26 cellular contexts compared by ENCODE assay signal in the genomic region with DNA sequence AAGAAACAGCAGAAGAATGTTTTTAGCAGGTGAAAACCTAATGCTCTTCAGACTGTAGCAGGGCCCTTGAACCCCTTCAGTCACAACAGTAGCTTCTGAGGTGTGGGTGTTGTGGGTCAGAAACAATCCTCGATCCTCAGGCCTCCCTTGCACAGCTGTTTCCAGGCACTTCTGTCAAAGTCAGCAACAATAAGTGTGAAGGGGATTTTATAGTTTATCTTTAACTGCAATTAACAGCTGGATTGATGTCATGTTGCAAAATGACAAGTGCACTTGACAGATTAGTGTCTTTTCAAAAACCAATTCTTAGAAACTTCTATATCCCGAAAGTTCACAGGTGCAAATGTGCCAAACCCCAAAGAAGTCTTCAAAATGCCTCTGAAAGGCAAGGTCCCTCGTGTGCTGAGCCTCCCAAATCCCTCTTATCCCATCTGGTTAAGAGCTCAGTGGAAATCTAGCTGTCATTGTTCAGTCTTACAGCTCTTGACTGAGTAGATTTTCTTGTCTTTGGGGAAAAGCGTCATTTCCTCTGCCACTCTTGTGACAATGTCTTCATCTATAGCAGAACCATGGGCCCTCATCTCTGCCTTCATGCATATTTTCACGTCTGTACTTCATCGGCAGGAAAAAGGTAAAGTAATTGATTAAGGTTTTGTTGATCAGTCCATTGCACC. TPM values are rescaled to one million over a fixed set of nuclear protein-coding genes. Genes with fewer than 3 reads are reported as not detected.
"Had no signal": no experiment of that assay in that cellular context is flagged by ENCODE, and none has a peak within 500 bp of the region (broad histone marks: within the 10 kb centered on the region; RNA-seq: fewer than 3 reads in every experiment).

No MANE protein-coding gene starts in this region.

- H3K9me3 Mint-ChIP-seq: naive B cell; nephron; stimulated activated naive B cell treated with anti-CD40 and anti-IgM and Interleukin-4, amounts not matched to agents 10 μg/mL and 1 μg/mL and 100 μg/mL, for 72 hours; stimulated activated naive CD8-positive, alpha-beta T cell treated with anti-CD3 and anti-CD28 coated beads, Interleukin-15, amount 100 ng/mL, for 72 hours had no signal

- DNase-seq: cortex of kidney; dorsolateral prefrontal cortex; effector CD8-positive, alpha-beta T cell; heart left ventricle; hypothalamus; kidney glomerular epithelial cell; mesendoderm; naive B cell; spleen; stimulated activated CD4-positive, alpha-beta T cell treated with anti-CD3 and anti-CD28 coated beads, Interleukin-15, amount 100 ng/mL, for 24 hours; stimulated activated CD4-positive, alpha-beta T cell treated with anti-CD3 and anti-CD28 coated beads, Interleukin-1b, Interleukin-23, amount 100 ng/mL, for 48 hours; stimulated activated CD4-positive, alpha-beta T cell treated with anti-CD3 and anti-CD28 coated beads, Interleukin-4, amount 100 ng/mL, for 24 hours; stimulated activated naive B cell treated with anti-CD40 and anti-IgM and Interleukin-4, amounts not matched to agents 10 μg/mL and 1 μg/mL and 100 μg/mL, for 72 hours; stimulated activated naive CD8-positive, alpha-beta T cell treated with anti-CD3 and anti-CD28 coated beads, Interleukin-15, amount 100 ng/mL, for 72 hours; testis; upper lobe of right lung had no signal

- H3K36me3 Mint-ChIP-seq: naive B cell; stimulated activated naive B cell treated with anti-CD40 and anti-IgM and Interleukin-4, amounts not matched to agents 10 μg/mL and 1 μg/mL and 100 μg/mL, for 72 hours had no signal

- H3K4me3 Mint-ChIP-seq: nephron; stimulated activated naive B cell treated with anti-CD40 and anti-IgM and Interleukin-4, amounts not matched to agents 10 μg/mL and 1 μg/mL and 100 μg/mL, for 72 hours; stimulated activated naive CD8-positive, alpha-beta T cell treated with anti-CD3 and anti-CD28 coated beads, Interleukin-15, amount 100 ng/mL, for 72 hours had no signal

- H3K27ac ChIP-seq: dorsolateral prefrontal cortex, heart left ventricle, spleen, testis, tibial nerve, upper lobe of right lung had no signal

- FAIRE-seq: frontal cortex, islet of Langerhans had no signal

- H3K4me3 ChIP-seq: dorsolateral prefrontal cortex, heart left ventricle, spleen, testis, tibial nerve, upper lobe of right lung had no signal

- H3K27me3 ChIP-seq: testis, upper lobe of right lung had no signal

- H3K4me1 Mint-ChIP-seq: nephron; stimulated activated naive CD8-positive, alpha-beta T cell treated with anti-CD3 and anti-CD28 coated beads, Interleukin-15, amount 100 ng/mL, for 72 hours had no signal

- H3K4me1 ChIP-seq: testis, tibial nerve, upper lobe of right lung had no signal

- H3K27ac Mint-ChIP-seq: nephron; stimulated activated naive B cell treated with anti-CD40 and anti-IgM and Interleukin-4, amounts not matched to agents 10 μg/mL and 1 μg/mL and 100 μg/mL, for 72 hours; stimulated activated naive CD8-positive, alpha-beta T cell treated with anti-CD3 and anti-CD28 coated beads, Interleukin-15, amount 100 ng/mL, for 72 hours had no signal

- ATAC-seq: heart left ventricle; sciatic nerve; stimulated activated naive B cell treated with anti-CD40 and anti-IgM and Interleukin-4, amounts not matched to agents 10 μg/mL and 1 μg/mL and 100 μg/mL, for 72 hours; stimulated activated naive CD8-positive, alpha-beta T cell treated with anti-CD3 and anti-CD28 coated beads, Interleukin-15, amount 100 ng/mL, for 72 hours; upper lobe of right lung had no signal

- H3K9me3 ChIP-seq: heart left ventricle, spleen, testis, tibial nerve, upper lobe of right lung had no signal

- H3K36me3 ChIP-seq: heart left ventricle, spleen, tibial nerve, upper lobe of right lung had no signal

RNA-seq across cellular contexts. Expression of gene M1AP, which starts 29.6 kb away (rescaled TPM):
- total RNA-seq: fibroblast of lung, glomerular endothelial cell, lung microvascular endothelial cell, pulmonary artery endothelial cell, skeletal muscle tissue had no signal
- polyA plus RNA-seq: fibroblast of lung had no signal
